In the genomic region with DNA sequence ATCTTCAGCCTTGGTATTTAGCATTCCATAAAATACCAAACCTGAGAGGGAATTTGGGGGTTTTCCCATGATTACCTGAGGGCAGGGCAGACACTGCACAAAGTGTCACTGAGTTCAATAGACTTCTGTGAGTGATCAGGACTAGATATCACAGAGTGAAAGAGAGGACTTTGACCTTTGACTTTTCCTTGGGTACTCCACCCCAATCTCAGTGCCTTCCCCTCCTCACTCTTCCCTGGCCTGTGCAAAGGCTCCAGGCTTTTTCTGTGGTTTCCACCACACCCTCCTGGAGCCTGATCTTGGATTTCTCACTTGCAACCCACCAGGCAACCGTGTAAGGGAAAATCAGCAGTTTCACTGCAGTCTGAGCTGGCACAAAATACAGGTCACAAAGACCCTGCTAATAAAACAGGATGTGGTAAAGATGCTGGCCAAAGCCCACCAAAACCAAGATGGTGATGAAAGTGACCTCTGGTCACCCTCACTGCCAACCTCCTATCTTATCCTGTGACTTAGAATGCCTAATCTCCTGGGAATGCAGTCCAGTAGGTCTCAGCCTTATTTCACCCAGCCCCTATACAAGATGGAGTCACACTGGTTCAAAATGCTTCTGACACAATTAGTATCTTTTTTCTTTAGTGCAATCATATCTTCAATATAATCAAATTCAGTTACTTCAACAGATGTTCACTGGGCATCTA, we compare ENCODE assay signal across 1 cellular context.
TF ChIP-seq lines count a peak whose summit lies in the region.

No MANE protein-coding gene starts in this region.

TF ChIP-seq in HCT116, 20 proteins besides CTCF, POLR2A, EP300 and RAD21 (continued from another document):
- TF ChIP-seq, protein P1, sequence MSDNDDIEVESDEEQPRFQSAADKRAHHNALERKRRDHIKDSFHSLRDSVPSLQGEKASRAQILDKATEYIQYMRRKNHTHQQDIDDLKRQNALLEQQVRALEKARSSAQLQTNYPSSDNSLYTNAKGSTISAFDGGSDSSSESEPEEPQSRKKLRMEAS (IDR thresholded peaks at IDR 0.05), result no peak
